In genomic region chr19:56261932-56262331, GRCh38 we compare ENCODE assay signal across 14 cellular contexts. TPM values are rescaled to one million over a fixed set of nuclear protein-coding genes. Genes with fewer than 3 reads are reported as not detected.
"Had no signal": no experiment of that assay in that cellular context is flagged by ENCODE, and none has a peak within 500 bp of the region (broad histone marks: within the 10 kb centered on the region; RNA-seq: fewer than 3 reads in every experiment).

No MANE protein-coding gene starts in this region.

RNA-seq across cellular contexts. Expression of gene EDDM13, which starts 10.6 kb away (rescaled TPM):
- total RNA-seq: stomach, temporal lobe, thoracic aorta, tibial nerve, transverse colon, ureter, urinary bladder, uterus had no signal

RNA-seq across cellular contexts. Expression of gene ZSCAN5C, which starts 59.9 kb away (rescaled TPM):
- total RNA-seq: stomach, subcutaneous adipose tissue, suprapubic skin, temporal lobe, thoracic aorta, thyroid gland, tibial nerve, transverse colon, upper lobe of left lung, upper lobe of right lung, ureter, urinary bladder, uterus, vagina had no signal
- polyA plus RNA-seq: stomach, urinary bladder had no signal
